In genomic region chr1:10864776-10865175, GRCh38 we compare ENCODE assay signal across 13 cellular contexts.
DNase-seq lines count a peak whose midpoint lies in the region; ATAC-seq and TF ChIP-seq lines count a peak whose summit lies in the region.
"Had no signal": no experiment of that assay in that cellular context is flagged by ENCODE, and none has a peak within 500 bp of the region (broad histone marks: within the 10 kb centered on the region; RNA-seq: fewer than 3 reads in every experiment).

No MANE protein-coding gene starts in this region.

- peaks cover 18 to 52% of the 10 kb centered on the region in 2 donors for H3K27me3 Mint-ChIP-seq in CD8-positive, alpha-beta memory T cell
- H3K27me3 Mint-ChIP-seq in mesothelial cell of epicardium (ENCODE audit: low read depth) = peaks cover 22% of the 10 kb centered on the region
- H3K27me3 Mint-ChIP-seq in activated CD8-positive, alpha-beta T cell treated with anti-CD3 and anti-CD28 coated beads for 36 hours = peaks cover 45% of the 10 kb centered on the region

- DNase-seq in CD8-positive, alpha-beta memory T cell = no peak
- no peak for DNase-seq in mesothelial cell of epicardium (ENCODE audit: low spot score in 2 of 2, unreplicated experiment in 2 of 2)
- peak; percentile 21 for DNase-seq in osteoblast (ENCODE audit: insufficient read length, low spot score, missing footprints)
- DNase-seq in activated CD8-positive, alpha-beta T cell treated with anti-CD3 and anti-CD28 coated beads for 36 hours = no peak
- DNase-seq in MG63 = no peak
- DNase-seq in superior temporal gyrus (ENCODE audit: extremely low spot score) = no peak
- DNase-seq in NCI-H1930 (lab: John Stamatoyannopoulos, UW) = no peak
- DNase-seq: ACHN; CD4-positive, CD25-positive, alpha-beta regulatory T cell; DMS79 had no signal

- intact Hi-C loops in activated CD8-positive, alpha-beta T cell treated with anti-CD3 and anti-CD28 coated beads for 36 hours (cut with micrococcal nuclease) = loop anchor here (5.0 to 10.0 kb wide), 2 partner anchors 180 to 367 kb away; no protein-coding TSS in a partner anchor

- H3K9me3 ChIP-seq in CD8-positive, alpha-beta memory T cell (ENCODE audit: low read length) = no peaks in the 10 kb centered on the region
- H3K9me3 ChIP-seq in HEK293 (ENCODE audit: control insufficient read depth, insufficient read depth, low read depth, low read length) (no peaks in the 10 kb centered on the region), osteoblast (ENCODE audit: low read depth, low read length) (no peaks in the 10 kb centered on the region), MG63 (no peaks in the 10 kb centered on the region)
- H3K9me3 ChIP-seq: BLaER1 treated with 17β-estradiol and CSF1 and Interleukin-3, amounts not matched to agents 10 nM and 100 nM had no signal

- H3K36me3 Mint-ChIP-seq in CD8-positive, alpha-beta memory T cell = no peaks in the 10 kb centered on the region
- no peaks in the 10 kb centered on the region for H3K36me3 Mint-ChIP-seq in mesothelial cell of epicardium
- no peaks in the 10 kb centered on the region for H3K36me3 Mint-ChIP-seq in activated CD8-positive, alpha-beta T cell treated with anti-CD3 and anti-CD28 coated beads for 36 hours (ENCODE audit: low read depth)
- H3K36me3 Mint-ChIP-seq: CD4-positive, CD25-positive, alpha-beta regulatory T cell had no signal

- H3K4me3 Mint-ChIP-seq in CD8-positive, alpha-beta memory T cell = peak overlapping the region in 4 of 7 donors; percentile 12 to 49 (median 24)
- H3K4me3 Mint-ChIP-seq in mesothelial cell of epicardium = peak overlapping the region; percentile 37
- H3K4me3 Mint-ChIP-seq in activated CD8-positive, alpha-beta T cell treated with anti-CD3 and anti-CD28 coated beads for 36 hours = no peak overlapping the region

- CTCF ChIA-PET in CD8-positive, alpha-beta memory T cell (lab: Charles Lee) = interaction anchor here (1.3 to 4.4 kb wide), 4 partner anchors 29 to 369 kb away, joined by 3 to 29 read pairs (median 6); no protein-coding TSS in a partner anchor
- CTCF ChIA-PET in HEK293 (lab: Yijun Ruan, JAX) = interaction anchor here (0.6 to 2.0 kb wide), 7 partner anchors 17 to 368 kb away, joined by 3 to 8 read pairs (median 4); no protein-coding TSS in a partner anchor
- CTCF ChIA-PET in activated CD8-positive, alpha-beta T cell treated with anti-CD3 and anti-CD28 coated beads for 36 hours (lab: Charles Lee) = interaction anchor here (0.8 to 3.7 kb wide), 5 partner anchors 39 to 371 kb away, joined by 3 to 7 read pairs (median 5); no protein-coding TSS in a partner anchor

- no peaks in the 10 kb centered on the region for H3K9me3 Mint-ChIP-seq in CD8-positive, alpha-beta memory T cell
- no peaks in the 10 kb centered on the region for H3K9me3 Mint-ChIP-seq in mesothelial cell of epicardium
- H3K9me3 Mint-ChIP-seq in activated CD8-positive, alpha-beta T cell treated with anti-CD3 and anti-CD28 coated beads for 36 hours = no peaks in the 10 kb centered on the region
- H3K9me3 Mint-ChIP-seq: CD4-positive, CD25-positive, alpha-beta regulatory T cell had no signal

- H2AFZ ChIP-seq in osteoblast (ENCODE audit: low read length) = no peak overlapping the region

- no peak overlapping the region for H3K27ac ChIP-seq in CD8-positive, alpha-beta memory T cell (ENCODE audit: low read depth, low read length)
- H3K27ac ChIP-seq in HEK293 (ENCODE audit: extremely low read depth, low read depth, low read length) (no peak overlapping the region), osteoblast (ENCODE audit: low read depth, low read length) (no peak overlapping the region)
- H3K27ac ChIP-seq: BLaER1 treated with 17β-estradiol and CSF1 and Interleukin-3, amounts not matched to agents 10 nM and 100 nM had no signal

- POLR2A ChIA-PET in CD8-positive, alpha-beta memory T cell (lab: Charles Lee) = no interaction called here
- POLR2A ChIA-PET in HEK293 (lab: Yijun Ruan, JAX) = no interaction called here
- POLR2A ChIA-PET in activated CD8-positive, alpha-beta T cell treated with anti-CD3 and anti-CD28 coated beads for 36 hours (lab: Charles Lee) = interaction anchor here (1.0 kb wide), 1 partner anchor 72 kb away, joined by 4 read pairs; no protein-coding TSS in a partner anchor

- no peaks in the 10 kb centered on the region for H4K20me1 ChIP-seq in osteoblast (ENCODE audit: insufficient read depth, low read length)

- ATAC-seq in activated CD8-positive, alpha-beta T cell treated with anti-CD3 and anti-CD28 coated beads for 36 hours = no peak
- ATAC-seq: GM12878 had no signal

- no peak overlapping the region for H3K4me3 ChIP-seq in CD8-positive, alpha-beta memory T cell (ENCODE audit: low read length)
- no peak overlapping the region for H3K4me3 ChIP-seq in HEK293 (ENCODE audit: low read depth, low read length)
- H3K4me3 ChIP-seq in osteoblast (ENCODE audit: insufficient read depth, low read length) = no peak overlapping the region
- H3K4me3 ChIP-seq in MG63 = no peak overlapping the region
- H3K4me3 ChIP-seq: BLaER1 treated with 17β-estradiol and CSF1 and Interleukin-3, amounts not matched to agents 10 nM and 100 nM; GM12878 had no signal

- TF ChIP-seq CTCF in HEK293 (tag by site-specific recombination; IDR thresholded peaks at IDR 0.05) (no peak), mesothelial cell of epicardium (IDR thresholded peaks at IDR 0.05; ENCODE audit: unreplicated experiment) (no peak), osteoblast (IDR thresholded peaks at IDR 0.05; ENCODE audit: extremely low read depth, low read depth, low read length) (no peak)
- no peak for TF ChIP-seq CTCF in activated CD8-positive, alpha-beta T cell treated with anti-CD3 and anti-CD28 coated beads for 36 hours (IDR thresholded peaks at IDR 0.05)

- H3K27me3 ChIP-seq in CD8-positive, alpha-beta memory T cell (ENCODE audit: insufficient read depth, low read length, poor library complexity, severe bottlenecking) = peaks cover 26% of the 10 kb centered on the region
- peaks cover 71% of the 10 kb centered on the region for H3K27me3 ChIP-seq in osteoblast (ENCODE audit: insufficient read depth, low read length)
- H3K27me3 ChIP-seq in MG63 = no peaks in the 10 kb centered on the region

- H3K79me2 ChIP-seq in osteoblast (ENCODE audit: insufficient read depth, low read length) = no peaks in the 10 kb centered on the region

- peaks cover 6% of the 10 kb centered on the region for H3K4me1 ChIP-seq in CD8-positive, alpha-beta memory T cell (ENCODE audit: insufficient read depth, low read length)
- H3K4me1 ChIP-seq in HEK293 (ENCODE audit: control insufficient read depth, insufficient read depth, low read length) (no peaks in the 10 kb centered on the region), osteoblast (ENCODE audit: insufficient read depth, low read length) (peaks cover 8% of the 10 kb centered on the region)

- H3K4me1 Mint-ChIP-seq in CD8-positive, alpha-beta memory T cell = peaks cover 7 to 21% (median 16%) of the 10 kb centered on the region in 3 donors
- peaks cover 57% of the 10 kb centered on the region for H3K4me1 Mint-ChIP-seq in mesothelial cell of epicardium
- H3K4me1 Mint-ChIP-seq in activated CD8-positive, alpha-beta T cell treated with anti-CD3 and anti-CD28 coated beads for 36 hours (ENCODE audit: low read depth) = peaks cover 9% of the 10 kb centered on the region

- H3K36me3 ChIP-seq in CD8-positive, alpha-beta memory T cell (ENCODE audit: insufficient read depth, low read length) = no peaks in the 10 kb centered on the region
- H3K36me3 ChIP-seq in HEK293 (ENCODE audit: control insufficient read depth in 2 of 2, insufficient read depth in 1 of 2, low read length in 2 of 2) = no peaks in the 10 kb centered on the region
- H3K36me3 ChIP-seq in osteoblast (ENCODE audit: insufficient read depth, low read length) = no peaks in the 10 kb centered on the region
- H3K36me3 ChIP-seq in MG63 = no peaks in the 10 kb centered on the region
- H3K36me3 ChIP-seq: BLaER1 treated with 17β-estradiol and CSF1 and Interleukin-3, amounts not matched to agents 10 nM and 100 nM had no signal

- no peak overlapping the region for H3K4me2 ChIP-seq in osteoblast (ENCODE audit: insufficient read depth, low read length)
- H3K4me2 ChIP-seq: BLaER1 treated with 17β-estradiol and CSF1 and Interleukin-3, amounts not matched to agents 10 nM and 100 nM had no signal

- H3K27ac Mint-ChIP-seq in CD8-positive, alpha-beta memory T cell = peak overlapping the region in 1 of 8 donors; percentile 34
- H3K27ac Mint-ChIP-seq in mesothelial cell of epicardium = peak overlapping the region; percentile 47
- no peak overlapping the region for H3K27ac Mint-ChIP-seq in activated CD8-positive, alpha-beta T cell treated with anti-CD3 and anti-CD28 coated beads for 36 hours
- H3K27ac Mint-ChIP-seq: CD4-positive, CD25-positive, alpha-beta regulatory T cell had no signal

TF ChIP-seq in HEK293, 187 proteins besides CTCF, POLR2A, EP300 and RAD21:
- no peak for TF ChIP-seq ZNF354C (tag by site-specific recombination; IDR thresholded peaks at IDR 0.05; ENCODE audit: borderline replicate concordance, low read depth)
- TF ChIP-seq ZNF626 (tag by site-specific recombination; IDR thresholded peaks at IDR 0.05) = no peak
- TF ChIP-seq MZF1 (tag by site-specific recombination; IDR thresholded peaks at IDR 0.05; ENCODE audit: borderline replicate concordance) = no peak
- no peak for TF ChIP-seq ZNF157 (tag by site-specific recombination; IDR thresholded peaks at IDR 0.05)
- no peak for TF ChIP-seq MYNN (tag by site-specific recombination; IDR thresholded peaks at IDR 0.05; ENCODE audit: borderline replicate concordance)
- no peak for TF ChIP-seq ZNF707 (tag by site-specific recombination; IDR thresholded peaks at IDR 0.05)
- no peak for TF ChIP-seq ZNF404 (tag by site-specific recombination; IDR thresholded peaks at IDR 0.05)
- peak; percentile 93 for TF ChIP-seq ZNF335 (tag by site-specific recombination; conservative IDR thresholded peaks at IDR 0.05)
- TF ChIP-seq ZNF660 (tag by site-specific recombination; IDR thresholded peaks at IDR 0.05) = no peak
TF ChIP-seq in HEK293: peak in this region for 1.
